8 cellular contexts compared by ENCODE assay signal in genomic region chr15:48883699-48884098, GRCh38.
"Had no signal": no experiment of that assay in that cellular context is flagged by ENCODE, and none has a peak within 500 bp of the region (broad histone marks: within the 10 kb centered on the region; RNA-seq: fewer than 3 reads in every experiment).

No MANE protein-coding gene starts in this region.

- H3K4me3 ChIP-seq: GM12878 had no signal

- ATAC-seq: GM12878 had no signal

- DNase-seq: GDM1, GF-D8 had no signal

- FAIRE-seq: G401.6, GM12878, GM12891, GM12892, GM18507, GM19239 had no signal
